In genomic region chr2:233203060-233203459, GRCh38 we compare ENCODE assay signal across 24 cellular contexts. TPM values are rescaled to one million over a fixed set of nuclear protein-coding genes. Genes with fewer than 3 reads are reported as not detected.
A peak's percentile ranks its signal among the peaks of the same experiment; 100 is the strongest.
DNase-seq lines count a peak whose midpoint lies in the region; ATAC-seq, FAIRE-seq and TF ChIP-seq lines count a peak whose summit lies in the region.
"Had no signal": no experiment of that assay in that cellular context is flagged by ENCODE, and none has a peak within 500 bp of the region (broad histone marks: within the 10 kb centered on the region; RNA-seq: fewer than 3 reads in every experiment).

No MANE protein-coding gene starts in this region.

- TF ChIP-seq POLR2A in GM12878 (IDR thresholded peaks at IDR 0.05; ENCODE audit: low read depth, low read length) (no peak), gastroesophageal sphincter (IDR thresholded peaks at IDR 0.05) (no peak)

- no peaks in the 10 kb centered on the region for H3K27me3 Mint-ChIP-seq in activated CD8-positive, alpha-beta memory T cell treated with anti-CD3 and anti-CD28 coated beads, Interleukin-2, amount 10 ng/mL, durations not matched to agents 7 days and 5 days
- no peaks in the 10 kb centered on the region for H3K27me3 Mint-ChIP-seq in CD8-positive, alpha-beta T cell (ENCODE audit: low read depth)
- H3K27me3 Mint-ChIP-seq in neural progenitor cell (ENCODE audit: insufficient read depth, low read depth), result peaks cover 16% of the 10 kb centered on the region
- H3K27me3 Mint-ChIP-seq: T-cell had no signal

- no peaks in the 10 kb centered on the region for H3K4me1 ChIP-seq in CD8-positive, alpha-beta T cell (ENCODE audit: insufficient read depth, low read length)
- peaks cover 28% of the 10 kb centered on the region for H3K4me1 ChIP-seq in GM12878 (ENCODE audit: control insufficient read depth, insufficient read depth, low read length)
- H3K4me1 ChIP-seq in neural progenitor cell, result no peaks in the 10 kb centered on the region
- no peaks in the 10 kb centered on the region for H3K4me1 ChIP-seq in gastroesophageal sphincter
- no peaks in the 10 kb centered on the region for H3K4me1 ChIP-seq in mucosa of descending colon (ENCODE audit: low read depth)
- H3K4me1 ChIP-seq: transverse colon had no signal

- intact Hi-C loops in CD8-positive, alpha-beta T cell (cut with DNase I, micrococcal nuclease), result no loop called here
- intact Hi-C loops in GM12878 (cut with micrococcal nuclease; ENCODE audit: unreplicated experiment), result loop anchor here (2.0 to 5.0 kb wide), 4 partner anchors 20 to 121 kb away; partner anchors contain the start of gene ATG16L1
- intact Hi-C loops in mucosa of descending colon (cut with DNase I, micrococcal nuclease), result no loop called here

- 98% methylated on average over 5 of the region's 5 CpGs for WGBS in GM12878 (ENCODE audit: insufficient coverage, insufficient replicate concordance, low lambda C conversion rate, missing lambda C conversion rate)
- WGBS in gastroesophageal sphincter (ENCODE audit: low coverage in 1 of 2), 2 donors, result no CpG with 5 or more reads among the region's 5 CpGs

- CTCF ChIA-PET in activated CD8-positive, alpha-beta memory T cell treated with anti-CD3 and anti-CD28 coated beads, Interleukin-2, amount 10 ng/mL, durations not matched to agents 7 days and 5 days (lab: Charles Lee), result no interaction called here
- CTCF ChIA-PET in CD8-positive, alpha-beta T cell (lab: Charles Lee), result interaction anchor here (1.2 kb wide), 1 partner anchor 32 kb away, joined by 4 read pairs; no protein-coding TSS in a partner anchor
- CTCF ChIA-PET in GM12878 (lab: Yijun Ruan, JAX), result interaction anchor here (0.9 to 1.3 kb wide), 4 partner anchors 19 to 149 kb away, joined by 3 to 5 read pairs (median 4); no protein-coding TSS in a partner anchor

- no peak for DNase-seq in activated CD8-positive, alpha-beta memory T cell treated with anti-CD3 and anti-CD28 coated beads, Interleukin-2, amount 10 ng/mL, durations not matched to agents 7 days and 5 days
- DNase-seq in activated CD8-positive, alpha-beta memory T cell treated with anti-CD3 and anti-CD28 coated beads for 24 hours, result no peak
- no peak for DNase-seq in CD8-positive, alpha-beta T cell
- no peak for DNase-seq in GM12878 (ENCODE audit: low read depth, low spot score)
- DNase-seq in neural progenitor cell (ENCODE audit: low spot score), result no peak
- no peak for DNase-seq in NCI-H748 (lab: John Stamatoyannopoulos, UW; ENCODE audit: unreplicated experiment)
- DNase-seq in mucosa of descending colon, result no peak
- DNase-seq: activated CD4-positive, alpha-beta T cell treated with anti-CD3 and anti-CD28 coated beads for 1 hour; central memory CD4-positive, alpha-beta T cell; hypothalamus; mesenchymal stem cell; NCI-H1417 treated with DMSO at 0.1 percent for 48 hours; NCI-H2081 treated with DMSO at 0.1 percent for 48 hours; NCI-H226; NCI-H69; RPMI8226; T-cell; transverse colon had no signal

- H3K36me3 Mint-ChIP-seq in activated CD8-positive, alpha-beta memory T cell treated with anti-CD3 and anti-CD28 coated beads, Interleukin-2, amount 10 ng/mL, durations not matched to agents 7 days and 5 days, result peaks cover 57% of the 10 kb centered on the region
- H3K36me3 Mint-ChIP-seq in CD8-positive, alpha-beta T cell, result peaks cover 81% of the 10 kb centered on the region
- H3K36me3 Mint-ChIP-seq in neural progenitor cell, result no peaks in the 10 kb centered on the region

- TF ChIP-seq CTCF in CD8-positive, alpha-beta T cell (IDR thresholded peaks at IDR 0.05), result no peak
- TF ChIP-seq CTCF in GM12878 (IDR thresholded peaks at IDR 0.05 in 2 of 3, conservative IDR thresholded peaks at IDR 0.05 in 1 of 3; ENCODE audit: control insufficient read depth in 2 of 3, extremely low read depth in 1 of 3, insufficient read depth in 1 of 3, low read depth in 3 of 3, low read length in 3 of 3) (no peak), neural progenitor cell (IDR thresholded peaks at IDR 0.05) (no peak), gastroesophageal sphincter (IDR thresholded peaks at IDR 0.05) (no peak), mucosa of descending colon (IDR thresholded peaks at IDR 0.05) (no peak)

- H3K27ac Mint-ChIP-seq in activated CD8-positive, alpha-beta memory T cell treated with anti-CD3 and anti-CD28 coated beads, Interleukin-2, amount 10 ng/mL, durations not matched to agents 7 days and 5 days, result peak overlapping the region; percentile 37
- H3K27ac Mint-ChIP-seq in CD8-positive, alpha-beta T cell, result peak overlapping the region; percentile 83
- peak overlapping the region; percentile 63 for H3K27ac Mint-ChIP-seq in neural progenitor cell
- H3K27ac Mint-ChIP-seq: activated T-helper 1 cell treated with anti-CD3 and anti-CD28 coated beads, Interleukin-12 subunit alpha, Interleukin-12 subunit beta, Interleukin-2, Interleukin-4 antibody, amounts not matched to agents 30 ng/mL and 10 ng/mL and 1 ng/mL, durations not matched to agents 14 hours and 24 hours and 36 hours had no signal

- H3K4me1 Mint-ChIP-seq in activated CD8-positive, alpha-beta memory T cell treated with anti-CD3 and anti-CD28 coated beads, Interleukin-2, amount 10 ng/mL, durations not matched to agents 7 days and 5 days, result peaks cover 6% of the 10 kb centered on the region
- peaks cover 5% of the 10 kb centered on the region for H3K4me1 Mint-ChIP-seq in CD8-positive, alpha-beta T cell (ENCODE audit: low read depth)
- peaks cover 7% of the 10 kb centered on the region for H3K4me1 Mint-ChIP-seq in neural progenitor cell

- no peaks in the 10 kb centered on the region for H3F3A ChIP-seq in neural progenitor cell (ENCODE audit: low read depth)

- no TSS peak for BruUV-seq in GM12878 (replicated peaks; lab: Mats Ljungman, UMichigan)

- TF ChIP-seq RAD21 in GM12878 (IDR thresholded peaks at IDR 0.05; ENCODE audit: insufficient read depth, low read depth, low read length), result no peak

- H3K9me3 Mint-ChIP-seq in activated CD8-positive, alpha-beta memory T cell treated with anti-CD3 and anti-CD28 coated beads, Interleukin-2, amount 10 ng/mL, durations not matched to agents 7 days and 5 days (ENCODE audit: low read depth), result peaks cover 3% of the 10 kb centered on the region
- no peaks in the 10 kb centered on the region for H3K9me3 Mint-ChIP-seq in CD8-positive, alpha-beta T cell
- peaks cover 16% of the 10 kb centered on the region for H3K9me3 Mint-ChIP-seq in neural progenitor cell

- in situ Hi-C loops in GM12878 (cut with MboI), result no loop called here

- POLR2A ChIA-PET in CD8-positive, alpha-beta T cell (lab: Charles Lee), result no interaction called here
- POLR2A ChIA-PET in GM12878 (lab: Charles Lee), result interaction anchor here (1.0 to 1.9 kb wide), 2 partner anchors 21 to 141 kb away, joined by 3 to 16 read pairs; no protein-coding TSS in a partner anchor

- no peaks in the 10 kb centered on the region for H3K9me3 ChIP-seq in CD8-positive, alpha-beta T cell (ENCODE audit: low read length)
- H3K9me3 ChIP-seq in GM12878 (replicated peaks; ENCODE audit: control insufficient read depth, insufficient read depth, low read length), result peaks cover 7% of the 10 kb centered on the region; the same call in 1 of the 3 replicates
- H3K9me3 ChIP-seq in neural progenitor cell (ENCODE audit: low read depth), result no peaks in the 10 kb centered on the region
- peaks cover 0 to 25% (median 0%) of the 10 kb centered on the region in 3 donors for H3K9me3 ChIP-seq in gastroesophageal sphincter
- no peaks in the 10 kb centered on the region for H3K9me3 ChIP-seq in mucosa of descending colon
- H3K9me3 ChIP-seq: SJSA1, transverse colon had no signal

- H3K9ac ChIP-seq in GM12878 (ENCODE audit: control insufficient read depth, insufficient read depth, low read length) (peak overlapping the region; percentile 46), neural progenitor cell (no peak overlapping the region)
- H3K9ac ChIP-seq: KMS-11 had no signal

- H3K4me3 Mint-ChIP-seq in activated CD8-positive, alpha-beta memory T cell treated with anti-CD3 and anti-CD28 coated beads, Interleukin-2, amount 10 ng/mL, durations not matched to agents 7 days and 5 days, result no peak overlapping the region
- no peak overlapping the region for H3K4me3 Mint-ChIP-seq in CD8-positive, alpha-beta T cell
- no peak overlapping the region for H3K4me3 Mint-ChIP-seq in neural progenitor cell
- H3K4me3 Mint-ChIP-seq: activated T-helper 1 cell treated with anti-CD3 and anti-CD28 coated beads, Interleukin-12 subunit alpha, Interleukin-12 subunit beta, Interleukin-2, Interleukin-4 antibody, amounts not matched to agents 30 ng/mL and 10 ng/mL and 1 ng/mL, durations not matched to agents 14 hours and 24 hours and 36 hours; T-cell had no signal

- ATAC-seq in activated CD8-positive, alpha-beta memory T cell treated with anti-CD3 and anti-CD28 coated beads, Interleukin-2, amount 10 ng/mL, durations not matched to agents 7 days and 5 days, result no peak
- no peak for ATAC-seq in CD8-positive, alpha-beta T cell
- ATAC-seq in GM12878 (no peak), gastroesophageal sphincter (no peak), mucosa of descending colon (no peak)
- ATAC-seq: HCT116, T-cell had no signal

- H4K20me1 ChIP-seq in GM12878 (ENCODE audit: control insufficient read depth, insufficient read depth), result no peaks in the 10 kb centered on the region
- no peaks in the 10 kb centered on the region for H4K20me1 ChIP-seq in neural progenitor cell (ENCODE audit: low read depth)

- H3K4me3 ChIP-seq in CD8-positive, alpha-beta T cell (ENCODE audit: low read depth, low read length), result no peak overlapping the region
- H3K4me3 ChIP-seq in GM12878 (no peak overlapping the region), neural progenitor cell (no peak overlapping the region), gastroesophageal sphincter (no peak overlapping the region), mucosa of descending colon (no peak overlapping the region)
- H3K4me3 ChIP-seq: SJSA1, transverse colon had no signal

- no peak for TF ChIP-seq EP300 in GM12878 (IDR thresholded peaks at IDR 0.05; ENCODE audit: borderline replicate concordance in 1 of 2, control insufficient read depth in 1 of 2, low read depth in 2 of 2, low read length in 2 of 2)
- no peak for TF ChIP-seq EP300 in gastroesophageal sphincter (IDR thresholded peaks at IDR 0.05)

- H3K27ac ChIP-seq in CD8-positive, alpha-beta T cell (ENCODE audit: low read depth, low read length), result no peak overlapping the region
- H3K27ac ChIP-seq in GM12878 (ENCODE audit: control insufficient read depth, insufficient read depth) (peak overlapping the region; percentile 78), neural progenitor cell (no peak overlapping the region), gastroesophageal sphincter (no peak overlapping the region)
- H3K27ac ChIP-seq: KMS-11, SJSA1, transverse colon had no signal

- no peaks in the 10 kb centered on the region for H3K27me3 ChIP-seq in CD8-positive, alpha-beta T cell (ENCODE audit: insufficient read depth, low read length)
- H3K27me3 ChIP-seq in GM12878 (replicated peaks in 1 of 2; ENCODE audit: control insufficient read depth in 2 of 2, insufficient read depth in 2 of 2, low read length in 1 of 2) (no peaks in the 10 kb centered on the region), neural progenitor cell (no peaks in the 10 kb centered on the region), gastroesophageal sphincter (no peaks in the 10 kb centered on the region)
- H3K27me3 ChIP-seq: SJSA1, transverse colon had no signal

- no peaks in the 10 kb centered on the region; the same call in 1 of the 2 replicates for H3K79me2 ChIP-seq in GM12878 (ENCODE audit: control insufficient read depth, insufficient read depth, low read length)
- no peaks in the 10 kb centered on the region for H3K79me2 ChIP-seq in neural progenitor cell (ENCODE audit: low read depth)

- SMC1A ChIA-PET in GM12878 (lab: Charles Lee; ENCODE audit: uncharacterized antibody, unreplicated experiment), result interaction anchor here (1.4 to 4.5 kb wide), 3 partner anchors 10 to 60 kb away, joined by 3 to 25 read pairs (median 6); no protein-coding TSS in a partner anchor

- H2AFZ ChIP-seq in GM12878 (ENCODE audit: control insufficient read depth, low read depth, low read length) (no peak overlapping the region), neural progenitor cell (replicated peaks) (no peak overlapping the region)

- RAD21 ChIA-PET in GM12878 (lab: Charles Lee; ENCODE audit: unreplicated experiment), result interaction anchor here (1.0 to 2.8 kb wide), 4 partner anchors 21 to 143 kb away, joined by 4 to 17 read pairs (median 6); partner anchors contain the start of gene INPP5D

- peaks cover 35% of the 10 kb centered on the region for H3K36me3 ChIP-seq in CD8-positive, alpha-beta T cell (ENCODE audit: insufficient read depth, low read length)
- H3K36me3 ChIP-seq in GM12878 (ENCODE audit: control insufficient read depth in 2 of 2, insufficient read depth in 2 of 2, low read length in 1 of 2) (peaks cover 31 to 38% of the 10 kb centered on the region in 2 experiments), neural progenitor cell (no peaks in the 10 kb centered on the region), gastroesophageal sphincter (peaks cover 0 to 32% of the 10 kb centered on the region in 2 donors), mucosa of descending colon (ENCODE audit: low read depth) (no peaks in the 10 kb centered on the region)
- H3K36me3 ChIP-seq: SJSA1, transverse colon had no signal

- H3K4me2 ChIP-seq in GM12878 (ENCODE audit: control insufficient read depth, insufficient read depth) (no peak overlapping the region), neural progenitor cell (no peak overlapping the region)
- H3K4me2 ChIP-seq: KMS-11 had no signal

- no peak for FAIRE-seq in GM12878 (lab: Jason Lieb, UNC)
- FAIRE-seq: D721Med had no signal

RNA-seq across cellular contexts. Expression of gene ATG16L1, which starts 48.4 kb away (rescaled TPM):
- 10 to 100 TPM; 62.8 to 63.8 TPM for total RNA-seq in activated CD8-positive, alpha-beta memory T cell treated with anti-CD3 and anti-CD28 coated beads, Interleukin-2, amount 10 ng/mL, durations not matched to agents 7 days and 5 days
- total RNA-seq in CD8-positive, alpha-beta T cell, result 100 to 1,000 TPM; 156 to 164 TPM
- total RNA-seq in GM12878 (2013; cell fraction: nucleolus; rRNA removed), result 122 and 131 TPM in 2 replicates
- total RNA-seq in GM12878 (2014; rRNA removed) (16.9 and 20.1 TPM in 2 replicates), GM12878 (2014; rRNA removed; fragmentation: Illumina TruSeq; extraction: Trizol) (16.3 and 17.3 TPM in 2 replicates), GM12878 (2021) (25.1 and 26.6 TPM in 2 replicates), neural progenitor cell (ENCODE audit: low replicate concordance) (25.3 and 29.9 TPM in 2 replicates), gastroesophageal sphincter (10 to 100 TPM; 24.0 to 46.1 (median 33.8) TPM), mucosa of descending colon (10 to 100 TPM; 29.5 to 42.9 (median 36.0) TPM)
- polyA plus RNA-seq in GM12878 (2011; ENCODE audit: low read depth), result 7.6 TPM
- polyA plus RNA-seq in GM12878 (2011; rRNA removed) (18.0 and 21.0 TPM in 2 replicates), GM12878 (2014; fragmentation: Illumina TruSeq; extraction: Trizol) (13.3 and 13.5 TPM in 2 replicates), GM12878 (2014; fragmentation: Nextera tagmentation; extraction: Ambion mirVana) (1 to 10 TPM; 5.2 to 7.8 TPM), GM12878 (2014; rRNA removed) (20.6 and 27.5 TPM in 2 replicates), GM12878 (2016; fragmentation: Nextera tagmentation; extraction: Ambion mirVana) (10 to 100 TPM; 13.8 to 14.9 TPM)
- 11.5 and 13.3 TPM in 2 replicates for polyA plus RNA-seq in GM12878 (2011; cell fraction: cytosol; rRNA removed)
- 67.9 and 71.7 TPM in 2 replicates for polyA plus RNA-seq in GM12878 (2011; cell fraction: nucleus; rRNA removed)
- polyA plus RNA-seq in GM12878 (2012), result 9.9 and 10.7 TPM in 2 replicates
- 19.6 and 28.7 TPM in 2 replicates for polyA minus RNA-seq in GM12878 (2011; rRNA and poly(A)+ RNA removed)
- 7.0 and 7.4 TPM in 2 replicates for polyA minus RNA-seq in GM12878 (2011; cell fraction: cytosol; rRNA and poly(A)+ RNA removed)
- 31.8 and 58.4 TPM in 2 replicates for polyA minus RNA-seq in GM12878 (2011; cell fraction: nucleus; rRNA and poly(A)+ RNA removed)
